17 cellular contexts compared by ENCODE assay signal in the genomic region with DNA sequence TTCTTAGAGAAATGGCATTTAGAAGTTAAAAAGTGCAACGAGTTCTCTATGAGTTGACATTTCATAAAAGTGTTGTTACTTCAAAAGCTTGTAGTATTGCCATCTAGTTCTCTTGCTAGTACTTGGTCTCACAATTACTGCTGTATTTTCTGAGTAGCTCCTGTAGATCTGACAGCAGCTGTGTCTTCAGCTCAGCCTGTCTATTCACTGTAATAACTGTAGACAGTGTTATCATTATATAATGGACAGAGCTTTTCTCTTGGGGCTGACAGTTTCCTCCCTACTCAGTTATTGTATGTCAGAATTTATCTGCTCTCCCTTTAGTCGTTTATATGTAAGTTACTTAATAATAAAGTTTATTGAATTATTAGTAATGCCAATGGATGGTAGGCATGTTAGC.
"Had no signal": no experiment of that assay in that cellular context is flagged by ENCODE, and none has a peak within 500 bp of the region (broad histone marks: within the 10 kb centered on the region; RNA-seq: fewer than 3 reads in every experiment).

No MANE protein-coding gene starts in this region.

- H3K9me3 ChIP-seq: suprapubic skin, testis, thoracic aorta, thyroid gland, tibial artery, tibial nerve, transverse colon, upper lobe of left lung, upper lobe of right lung, uterus, vagina had no signal

- H3K4me3 ChIP-seq: stomach, suprapubic skin, testis, thoracic aorta, thyroid gland, tibial artery, tibial nerve, transverse colon, upper lobe of left lung, upper lobe of right lung, uterus, vagina had no signal

- H3K27ac ChIP-seq: stomach, suprapubic skin, testis, thoracic aorta, thyroid gland, tibial artery, tibial nerve, transverse colon, upper lobe of left lung, upper lobe of right lung, uterus, vagina had no signal

- H3K36me3 ChIP-seq: stomach, suprapubic skin, thoracic aorta, thyroid gland, tibial artery, tibial nerve, transverse colon, upper lobe of left lung, upper lobe of right lung, uterus, vagina had no signal

- ATAC-seq: stimulated activated effector memory CD8-positive, alpha-beta T cell treated with anti-CD3 and anti-CD28 coated beads, Interleukin-12 subunit alpha, Interleukin-12 subunit beta, amount 100 ng/mL, for 72 hours; stimulated activated memory B cell treated with anti-CD40 and anti-IgM and Interleukin-4, amounts not matched to agents 10 μg/mL and 1 μg/mL and 100 μg/mL, for 72 hours; stimulated activated naive B cell treated with anti-CD40 and anti-IgM and Interleukin-4, amounts not matched to agents 10 μg/mL and 1 μg/mL and 100 μg/mL, for 72 hours; stimulated activated naive CD8-positive, alpha-beta T cell treated with anti-CD3 and anti-CD28 coated beads, Interleukin-15, amount 100 ng/mL, for 72 hours; stimulated activated naive CD8-positive, alpha-beta T cell treated with anti-CD3 and anti-CD28 coated beads, Interleukin-15, Interleukin-2, amounts not matched to agents 100 U/mL and 50 U/mL, for 24 hours; upper lobe of right lung had no signal

- H3K27me3 ChIP-seq: stomach, suprapubic skin, testis, thyroid gland, tibial artery, tibial nerve, transverse colon, upper lobe of left lung, upper lobe of right lung, uterus, vagina had no signal
